Comparison of ENCODE assay signal across 11 cellular contexts in the genomic region with DNA sequence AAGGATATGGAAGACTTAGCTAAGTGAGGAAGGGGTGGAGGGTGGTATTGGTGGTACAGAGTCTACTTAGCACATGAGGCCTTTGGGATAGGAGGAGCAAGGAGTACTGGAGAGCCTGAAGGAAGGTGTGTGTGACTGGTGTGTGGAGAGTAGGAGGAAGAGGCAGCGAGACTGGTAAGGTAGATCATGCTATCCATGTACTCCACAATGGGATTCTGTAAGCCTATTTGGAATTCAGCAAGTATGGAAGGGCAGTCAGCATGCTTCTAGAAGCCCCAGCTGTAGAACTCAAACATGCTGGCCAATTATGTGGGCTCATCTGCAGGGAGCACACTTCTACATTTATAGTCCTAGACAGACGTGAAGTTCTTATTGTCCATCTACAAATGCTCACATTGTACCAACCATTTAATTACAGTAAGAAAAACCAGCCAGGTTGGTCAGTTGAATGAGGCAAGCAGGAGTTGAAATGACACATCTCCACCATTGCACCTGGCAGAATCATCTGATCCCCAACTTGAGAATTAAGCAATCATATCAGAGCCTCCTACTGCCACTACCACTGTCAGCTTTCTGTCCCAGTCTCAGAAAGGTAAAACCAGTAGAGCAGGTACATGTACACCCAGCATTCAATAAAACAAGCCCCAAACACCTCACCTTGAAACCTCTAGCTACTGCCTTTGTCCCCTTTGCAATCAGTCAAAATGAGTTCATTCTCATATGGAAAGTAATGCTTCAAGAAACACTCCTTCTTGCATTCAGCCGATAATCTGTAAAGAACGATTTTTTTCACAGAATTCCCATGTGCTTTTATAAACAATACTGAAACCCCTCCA.
DNase-seq lines count a peak whose midpoint lies in the region; ATAC-seq and TF ChIP-seq lines count a peak whose summit lies in the region.
"Had no signal": no experiment of that assay in that cellular context is flagged by ENCODE, and none has a peak within 500 bp of the region (broad histone marks: within the 10 kb centered on the region; RNA-seq: fewer than 3 reads in every experiment).

No MANE protein-coding gene starts in this region.

- peak overlapping the region; percentile 47 to 64 for H3K4me3 Mint-ChIP-seq in stimulated activated naive B cell treated with anti-CD40 and anti-IgM and Interleukin-4, amounts not matched to agents 10 μg/mL and 1 μg/mL and 100 μg/mL, for 72 hours
- H3K4me3 Mint-ChIP-seq: activated T-cell treated with anti-CD3 and anti-CD28 coated beads, Interleukin-2, amount 50 U/mL, for 4 hours had no signal

- H3K27ac ChIP-seq in RWPE2 (ENCODE audit: poor library complexity, severe bottlenecking) (peak overlapping the region; percentile 23), Peyer's patch (no peak overlapping the region)
- H3K27ac ChIP-seq: parathyroid adenoma had no signal

- H3K36me3 Mint-ChIP-seq in stimulated activated naive B cell treated with anti-CD40 and anti-IgM and Interleukin-4, amounts not matched to agents 10 μg/mL and 1 μg/mL and 100 μg/mL, for 72 hours, result peaks cover 2 to 4% of the 10 kb centered on the region in 2 donors

- TF ChIP-seq CTCF in RWPE2 (IDR thresholded peaks at IDR 0.05; ENCODE audit: poor library complexity, severe bottlenecking) (no peak), Peyer's patch (IDR thresholded peaks at IDR 0.05) (no peak)

- ATAC-seq in GM19324 (IDR thresholded peaks at IDR 0.05; ENCODE audit: low FRiP score, unreplicated experiment) (peak; percentile 14), HG02798 (IDR thresholded peaks at IDR 0.05; ENCODE audit: poor library complexity, unreplicated experiment) (peak; percentile 37), RWPE2 (ENCODE audit: low read depth) (peak; percentile 14; the same call in 2 of the 3 replicates), GM19455 (IDR thresholded peaks at IDR 0.05; ENCODE audit: unreplicated experiment) (no peak)
- ATAC-seq in stimulated activated naive B cell treated with anti-CD40 and anti-IgM and Interleukin-4, amounts not matched to agents 10 μg/mL and 1 μg/mL and 100 μg/mL, for 72 hours (replicated peaks), result peak; percentile 72 to 84

- H3K4me1 ChIP-seq in RWPE2 (ENCODE audit: insufficient read depth, poor library complexity, severe bottlenecking), result peaks cover 8% of the 10 kb centered on the region
- H3K4me1 ChIP-seq in Peyer's patch, result no peaks in the 10 kb centered on the region
- H3K4me1 ChIP-seq: parathyroid adenoma had no signal

- H3K9me3 ChIP-seq in RWPE2 (ENCODE audit: severe bottlenecking), result no peaks in the 10 kb centered on the region
- no peaks in the 10 kb centered on the region for H3K9me3 ChIP-seq in Peyer's patch

- H3K36me3 ChIP-seq in RWPE2 (ENCODE audit: low read depth) (peaks cover 30% of the 10 kb centered on the region), Peyer's patch (peaks cover 0 to 6% (median 0%) of the 10 kb centered on the region in 3 donors)

- H3K4me1 Mint-ChIP-seq in stimulated activated naive B cell treated with anti-CD40 and anti-IgM and Interleukin-4, amounts not matched to agents 10 μg/mL and 1 μg/mL and 100 μg/mL, for 72 hours, result peaks cover 22 to 27% of the 10 kb centered on the region in 2 donors

- H3K27me3 ChIP-seq in RWPE2 (ENCODE audit: insufficient read depth, poor library complexity, severe bottlenecking) (no peaks in the 10 kb centered on the region), Peyer's patch (no peaks in the 10 kb centered on the region)

- no peaks in the 10 kb centered on the region for H3K9me3 Mint-ChIP-seq in stimulated activated naive B cell treated with anti-CD40 and anti-IgM and Interleukin-4, amounts not matched to agents 10 μg/mL and 1 μg/mL and 100 μg/mL, for 72 hours
- H3K9me3 Mint-ChIP-seq: activated T-cell treated with anti-CD3 and anti-CD28 coated beads, Interleukin-2, amount 50 U/mL, for 4 hours had no signal

- peak overlapping the region; percentile 85 for H3K27ac Mint-ChIP-seq in stimulated activated naive B cell treated with anti-CD40 and anti-IgM and Interleukin-4, amounts not matched to agents 10 μg/mL and 1 μg/mL and 100 μg/mL, for 72 hours

- TF ChIP-seq POLR2A in Peyer's patch (IDR thresholded peaks at IDR 0.05), result no peak

- no peak for DNase-seq in RWPE2 (ENCODE audit: low spot score)
- DNase-seq in stimulated activated naive B cell treated with anti-CD40 and anti-IgM and Interleukin-4, amounts not matched to agents 10 μg/mL and 1 μg/mL and 100 μg/mL, for 72 hours, result no peak
- no peak for DNase-seq in Peyer's patch
- no peak for DNase-seq in DMS79 treated with DMSO at 0.1 percent for 48 hours (lab: John Stamatoyannopoulos, UW)
- DNase-seq: activated T-cell treated with anti-CD3 and anti-CD28 coated beads, Interleukin-2, amount 50 U/mL, for 4 hours; NCI-H2171; T-helper 1 cell had no signal

- H3K4me3 ChIP-seq in RWPE2 (ENCODE audit: severe bottlenecking) (no peak overlapping the region), Peyer's patch (no peak overlapping the region)

- no peaks in the 10 kb centered on the region for H3K27me3 Mint-ChIP-seq in stimulated activated naive B cell treated with anti-CD40 and anti-IgM and Interleukin-4, amounts not matched to agents 10 μg/mL and 1 μg/mL and 100 μg/mL, for 72 hours
